In genomic region chr15:45540531-45540930, GRCh38 we compare ENCODE assay signal across 3 cellular contexts.
"Had no signal": no experiment of that assay in that cellular context is flagged by ENCODE, and none has a peak within 500 bp of the region (broad histone marks: within the 10 kb centered on the region; RNA-seq: fewer than 3 reads in every experiment).

No MANE protein-coding gene starts in this region.

- ATAC-seq: GM12878 had no signal

- DNase-seq: GDM1, GF-D8 had no signal

- H3K4me3 ChIP-seq: GM12878 had no signal
